ENCODE assay signal across 7 cellular contexts in genomic region chr2:42925742-42926437, GRCh38.
A peak's percentile ranks its signal among the peaks of the same experiment; 100 is the strongest.
DNase-seq lines count a peak whose midpoint lies in the region; ATAC-seq and TF ChIP-seq lines count a peak whose summit lies in the region.

No MANE protein-coding gene starts in this region.

- H3K27me3 ChIP-seq in thoracic aorta (replicated peaks; ENCODE audit: insufficient read depth): no peaks in the 10 kb centered on the region

- DNase-seq in NCI-H446 treated with DMSO at 0.1 percent for 48 hours (lab: John Stamatoyannopoulos, UW) (peak; percentile 37), coronary artery (ENCODE audit: low spot score) (no peak), medulla oblongata (ENCODE audit: extremely low spot score) (peak; percentile 82), thoracic aorta (ENCODE audit: low spot score) (no peak), activated gamma-delta T cell treated with Interleukin-2 at 50 U/mL for 16 hours (no peak), SK-N-DZ (ENCODE audit: low spot score) (no peak), NCI-H1694 treated with DMSO at 0.1 percent for 48 hours (lab: John Stamatoyannopoulos, UW) (no peak)

- no peak overlapping the region for H3K4me3 ChIP-seq in coronary artery
- H3K4me3 ChIP-seq in thoracic aorta: no peak overlapping the region

- peaks cover 69 to 96% of the 10 kb centered on the region in 2 donors for H3K4me1 ChIP-seq in thoracic aorta (ENCODE audit: control insufficient read depth in 1 of 2, low read depth in 2 of 2)

- TF ChIP-seq CTCF in coronary artery (IDR thresholded peaks at IDR 0.05): no peak
- TF ChIP-seq CTCF in thoracic aorta (IDR thresholded peaks at IDR 0.05): no peak

- H3K27ac ChIP-seq in coronary artery (peak overlapping the region; percentile 89 to 97), thoracic aorta (peak overlapping the region; percentile 93 to 99)

- no peaks in the 10 kb centered on the region for H3K9me3 ChIP-seq in thoracic aorta

- ATAC-seq in thoracic aorta (ENCODE audit: insufficient number of reproducible peaks, low FRiP score, low read depth): no peak

- H3K36me3 ChIP-seq in thoracic aorta: no peaks in the 10 kb centered on the region

Comparison
In these comparisons a context has a peak if more than half of its experiments do, and no peak if none do; other contexts are left out.
1. DNase-seq: peak in NCI-H446 treated with DMSO at 0.1 percent for 48 hours (single experiment) and medulla oblongata (single experiment); none in coronary artery (single experiment), thoracic aorta (single experiment), activated gamma-delta T cell treated with Interleukin-2 at 50 U/mL for 16 hours (single experiment), SK-N-DZ (single experiment) and NCI-H1694 treated with DMSO at 0.1 percent for 48 hours (single experiment).